In the genomic region with DNA sequence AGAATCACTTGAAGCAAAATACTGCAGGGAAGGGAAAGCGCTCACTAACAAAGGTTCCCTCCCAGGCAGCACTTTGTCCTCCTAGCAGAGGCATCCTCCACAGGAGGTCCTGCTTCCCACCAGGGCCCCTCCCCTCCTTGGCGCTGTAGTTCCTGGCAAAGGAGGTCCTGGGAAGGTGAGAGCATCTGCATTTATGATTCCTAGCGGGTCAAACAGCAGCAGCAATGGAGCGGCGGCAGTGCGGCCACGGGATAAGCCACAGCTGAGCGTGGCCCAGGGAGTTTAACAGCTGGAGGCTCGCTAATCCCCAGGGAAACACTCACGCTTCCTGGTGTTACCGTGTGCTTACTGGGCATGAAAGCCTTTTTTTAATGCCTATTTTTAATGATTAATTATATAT, we compare ENCODE assay signal across 1 cellular context.
TF ChIP-seq lines count a peak whose summit lies in the region.

No MANE protein-coding gene starts in this region.

TF ChIP-seq in H1, 55 proteins besides CTCF, POLR2A, EP300 and RAD21 (continued from another document):
- no peak for TF ChIP-seq TCF12 (IDR thresholded peaks at IDR 0.05; ENCODE audit: low read depth, low read length)
- TF ChIP-seq KDM4A (IDR thresholded peaks at IDR 0.05; ENCODE audit: low read depth, low read length, severe bottlenecking), result no peak
- no peak for TF ChIP-seq EZH2 (IDR thresholded peaks at IDR 0.05; ENCODE audit: low read depth, low read length, severe bottlenecking)
